In the genomic region with DNA sequence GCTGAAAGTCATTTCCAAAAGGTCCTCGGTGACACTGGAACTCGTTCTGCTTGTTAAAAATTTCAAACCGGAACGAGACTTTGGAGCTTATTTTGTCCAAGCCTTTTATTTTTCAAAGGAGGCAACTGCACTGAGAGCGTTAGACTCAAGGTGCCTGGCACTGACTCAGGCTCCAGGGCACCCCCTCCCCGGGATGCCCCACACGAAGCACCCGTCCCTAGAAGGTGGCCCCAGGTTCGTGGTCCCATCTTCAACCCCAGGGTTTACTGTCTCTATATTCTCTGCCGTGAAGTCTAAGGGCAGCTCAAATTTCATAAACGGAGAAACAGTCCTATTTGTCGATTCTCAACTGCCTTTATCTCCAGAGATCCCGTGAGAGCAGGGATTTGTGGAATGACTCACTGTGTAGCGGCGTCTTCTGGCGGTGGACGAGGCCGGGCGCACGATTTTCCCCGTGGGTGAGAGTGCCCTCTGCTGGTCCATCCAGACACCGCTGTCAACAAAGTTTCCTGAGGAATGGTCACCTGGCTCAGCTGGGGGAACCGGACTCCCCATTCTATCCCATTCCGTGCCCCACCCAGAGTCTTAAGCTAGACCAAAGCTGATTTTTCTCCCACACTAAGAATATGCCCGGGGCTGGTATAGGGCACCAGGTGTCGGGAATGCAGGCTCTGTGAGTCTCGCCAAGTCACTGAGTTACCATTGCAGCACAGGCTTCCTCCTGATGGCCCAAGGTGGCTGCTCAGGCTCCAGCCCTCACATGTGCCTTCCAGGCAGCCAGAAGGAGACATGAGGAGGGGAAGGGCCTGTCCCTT, we compare ENCODE assay signal across 1 cellular context.
A peak's percentile ranks its signal among the peaks of the same experiment; 100 is the strongest.
TF ChIP-seq lines count a peak whose summit lies in the region.

No MANE protein-coding gene starts in this region.

TF ChIP-seq in H1, 55 proteins besides CTCF, POLR2A, EP300 and RAD21:
- no peak for TF ChIP-seq TAF1 (IDR thresholded peaks at IDR 0.05; ENCODE audit: low read depth, low read length)
- TF ChIP-seq CREB1 (IDR thresholded peaks at IDR 0.05): no peak
- TF ChIP-seq, protein P1, sequence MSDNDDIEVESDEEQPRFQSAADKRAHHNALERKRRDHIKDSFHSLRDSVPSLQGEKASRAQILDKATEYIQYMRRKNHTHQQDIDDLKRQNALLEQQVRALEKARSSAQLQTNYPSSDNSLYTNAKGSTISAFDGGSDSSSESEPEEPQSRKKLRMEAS (IDR thresholded peaks at IDR 0.05): no peak
- TF ChIP-seq CHD2 (IDR thresholded peaks at IDR 0.05; ENCODE audit: low read length): peak; percentile 80
- peak; percentile 75 for TF ChIP-seq JUND (IDR thresholded peaks at IDR 0.05; ENCODE audit: low read length)
- TF ChIP-seq GABPA (IDR thresholded peaks at IDR 0.05; ENCODE audit: borderline replicate concordance, insufficient read depth, low read length): peak; percentile 61; the same call in 1 of the 2 replicates
- TF ChIP-seq YY1 (IDR thresholded peaks at IDR 0.05; ENCODE audit: low read depth, low read length): 0 out of 2 replicates have a peak, but pooled peaks have one; percentile 16
- TF ChIP-seq ZNF274 (IDR thresholded peaks at IDR 0.05; ENCODE audit: borderline replicate concordance, extremely low read depth, low read length): no peak
- TF ChIP-seq KDM1A (IDR thresholded peaks at IDR 0.05; ENCODE audit: borderline replicate concordance, low read length): peak; percentile 92; the same call in 1 of the 2 replicates
- TF ChIP-seq EZH2 (IDR thresholded peaks at IDR 0.05; ENCODE audit: low read depth, low read length, severe bottlenecking): no peak
- no peak for TF ChIP-seq SAP30 (IDR thresholded peaks at IDR 0.05; ENCODE audit: insufficient read depth, insufficient replicate concordance, low read length)
- no peak for TF ChIP-seq FOSL1 (IDR thresholded peaks at IDR 0.05; ENCODE audit: insufficient read depth, low read depth, low read length)
- TF ChIP-seq HDAC2 (IDR thresholded peaks at IDR 0.05; ENCODE audit: borderline replicate concordance in 1 of 2, low read depth in 2 of 2, low read length in 2 of 2): no peak
TF ChIP-seq in H1: peak in this region for 5.
